ENCODE assay signal across 8 cellular contexts in the genomic region with DNA sequence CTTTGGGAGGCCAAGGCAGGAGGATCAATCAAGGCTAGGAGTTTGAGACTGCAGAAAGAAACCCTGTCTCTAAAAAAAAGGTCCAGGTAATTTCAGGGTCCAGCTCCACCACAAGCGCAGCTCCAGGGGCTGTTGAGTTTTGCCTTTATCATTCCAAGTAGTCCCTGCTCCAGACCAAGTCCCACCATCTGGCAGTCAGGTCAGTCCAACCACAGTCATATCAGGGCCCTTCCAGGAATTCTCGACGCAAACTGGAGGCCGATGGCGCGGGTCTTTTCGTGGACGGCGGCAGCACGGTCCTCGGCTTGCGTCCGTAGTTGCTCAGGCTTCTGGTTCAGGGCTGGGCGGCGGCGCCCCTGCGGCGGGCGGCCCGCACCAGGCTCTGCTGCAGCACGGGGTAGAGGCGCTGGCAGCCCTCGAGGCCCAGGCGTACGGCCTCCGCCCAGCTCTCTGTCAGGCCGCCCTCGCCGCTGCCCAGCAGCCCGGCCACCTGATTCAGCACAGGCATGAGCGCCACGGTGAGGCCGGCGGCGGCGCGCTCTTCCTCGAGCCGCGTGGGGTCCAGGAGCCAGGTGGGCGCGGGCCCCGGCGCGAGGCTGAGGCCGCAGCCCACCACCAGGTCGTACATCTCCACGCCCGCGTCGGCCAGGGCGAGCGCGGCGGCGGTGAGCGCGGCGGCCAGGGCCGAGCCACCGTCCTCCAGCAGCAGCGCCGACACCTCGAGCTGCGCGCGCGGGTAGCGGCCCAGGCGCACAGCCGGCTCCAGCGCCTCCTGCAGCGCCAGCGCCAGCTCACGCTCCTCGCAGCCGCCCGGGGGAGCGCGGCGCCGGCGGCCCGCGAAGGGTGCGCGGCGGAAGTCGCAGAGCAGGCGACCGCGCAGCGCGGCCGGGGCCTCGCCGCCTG. TPM values are rescaled to one million over a fixed set of nuclear protein-coding genes. Genes with fewer than 3 reads are reported as not detected.
DNase-seq lines count a peak whose midpoint lies in the region; ATAC-seq and TF ChIP-seq lines count a peak whose summit lies in the region.

No MANE protein-coding gene starts in this region.

- H3K9me3 ChIP-seq in HUES64 (ENCODE audit: insufficient read depth, low read depth, low read length) (no peaks in the 10 kb centered on the region), endocrine pancreas (ENCODE audit: control insufficient read depth, low read length) (no peaks in the 10 kb centered on the region), testis (no peaks in the 10 kb centered on the region)

- intact Hi-C loops in testis (cut with DNase I; ENCODE audit: low total_unique reads) = no loop called here

- H3K27ac ChIP-seq in HUES64 (ENCODE audit: low read depth, low read length) (peak overlapping the region; percentile 99), testis (peak overlapping the region; percentile 65 to 84)

- peak; percentile 69 for DNase-seq in GM06990 (ENCODE audit: extremely low read depth, insufficient read length)
- DNase-seq in activated CD4-positive, CD25-positive, alpha-beta regulatory T cell (lab: John Stamatoyannopoulos, UW) = peak in 3 of 4 experiments; percentile 6 to 58 (median 39)
- DNase-seq in midbrain (lab: John Stamatoyannopoulos, UW) = peak; percentile 5
- DNase-seq in testis = peak; percentile 63
- no peak for DNase-seq in NCI-H2107 treated with DMSO at 0.1 percent for 48 hours (lab: John Stamatoyannopoulos, UW; ENCODE audit: unreplicated experiment)

- H3K4me3 ChIP-seq in GM06990 (replicated peaks; ENCODE audit: low read depth, low read length) = peak overlapping the region; percentile 74
- peak overlapping the region; percentile 83 for H3K4me3 ChIP-seq in HUES64 (ENCODE audit: low read length)
- H3K4me3 ChIP-seq in endocrine pancreas (ENCODE audit: control insufficient read depth, insufficient read depth, low read length) = no peak overlapping the region
- H3K4me3 ChIP-seq in testis = peak overlapping the region; percentile 73 to 74

- peaks cover 34% of the 10 kb centered on the region for H3K36me3 ChIP-seq in GM06990 (ENCODE audit: control insufficient read depth, insufficient read depth, low read length)
- peaks cover 48% of the 10 kb centered on the region for H3K36me3 ChIP-seq in HUES64 (ENCODE audit: insufficient read depth, low read length)
- H3K36me3 ChIP-seq in endocrine pancreas (ENCODE audit: control insufficient read depth, insufficient read depth, low read length) = peaks cover 14% of the 10 kb centered on the region
- H3K36me3 ChIP-seq in testis (ENCODE audit: low read depth, missing control alignments) = no peaks in the 10 kb centered on the region

- no peaks in the 10 kb centered on the region for H3K4me1 ChIP-seq in HUES64 (ENCODE audit: insufficient read depth, low read length)
- no peaks in the 10 kb centered on the region for H3K4me1 ChIP-seq in endocrine pancreas (ENCODE audit: control insufficient read depth, insufficient read depth, low read length)
- H3K4me1 ChIP-seq in testis = peaks cover 19% of the 10 kb centered on the region

- H3K9ac ChIP-seq in HUES64 (ENCODE audit: low read depth, low read length) (peak overlapping the region; percentile 97), endocrine pancreas (ENCODE audit: control insufficient read depth, insufficient read depth, low read length) (peak overlapping the region; percentile 51)

- H3K27me3 ChIP-seq in GM06990 (replicated peaks; ENCODE audit: control insufficient read depth, insufficient read depth, low read length) = no peaks in the 10 kb centered on the region
- H3K27me3 ChIP-seq in HUES64 (ENCODE audit: insufficient read depth, low read length) = no peaks in the 10 kb centered on the region
- no peaks in the 10 kb centered on the region for H3K27me3 ChIP-seq in endocrine pancreas (ENCODE audit: control insufficient read depth, insufficient read depth, low read length)
- no peaks in the 10 kb centered on the region for H3K27me3 ChIP-seq in testis

- peak; percentile 38 for ATAC-seq in GM21529 (IDR thresholded peaks at IDR 0.05; ENCODE audit: unreplicated experiment)

- 1% methylated on average over 97 of the region's 97 CpGs for WGBS in HUES64
- 1 to 4% methylated on average over 4 to 24 of the region's 97 CpGs for WGBS in testis, 2 donors

- TF ChIP-seq POLR2A in testis (IDR thresholded peaks at IDR 0.05) = no peak

- TF ChIP-seq CTCF in GM06990 (IDR thresholded peaks at IDR 0.05; ENCODE audit: insufficient read depth, low read length, poor library complexity, severe bottlenecking) (no peak), testis (IDR thresholded peaks at IDR 0.05) (no peak)

RNA-seq across cellular contexts. Expression of a gene that starts 0.7 kb away (rescaled TPM):
- polyA plus RNA-seq in HUES64 (2013, experiment 1 of 2) = 15.3 TPM
- 15.3 TPM for polyA plus RNA-seq in HUES64 (2013, experiment 2 of 2)
- 10 to 100 TPM; 33.6 to 38.6 TPM for total RNA-seq in testis
- polyA plus RNA-seq in testis (ENCODE audit: insufficient read depth, low read depth, low replicate concordance) = 9.4 TPM

RNA-seq across cellular contexts. Expression of a gene that starts 38.3 kb away (rescaled TPM):
- polyA plus RNA-seq in HUES64 (2013, experiment 1 of 2) = 83.0 TPM
- 93.4 TPM for polyA plus RNA-seq in HUES64 (2013, experiment 2 of 2)
- total RNA-seq in testis = 10 to 100 TPM; 68.7 to 68.9 TPM
- 56.8 TPM for polyA plus RNA-seq in testis (ENCODE audit: insufficient read depth, low read depth, low replicate concordance)

RNA-seq across cellular contexts. Expression of a gene that starts 48.0 kb away (rescaled TPM):
- 32.8 TPM for polyA plus RNA-seq in HUES64 (2013, experiment 1 of 2)
- polyA plus RNA-seq in HUES64 (2013, experiment 2 of 2) = 41.5 TPM
- 10 to 100 TPM; 59.5 to 80.2 TPM for total RNA-seq in testis
- polyA plus RNA-seq in testis (ENCODE audit: insufficient read depth, low read depth, low replicate concordance) = 123 TPM
